Comparison of ENCODE assay signal across 1 cellular context in the genomic region with DNA sequence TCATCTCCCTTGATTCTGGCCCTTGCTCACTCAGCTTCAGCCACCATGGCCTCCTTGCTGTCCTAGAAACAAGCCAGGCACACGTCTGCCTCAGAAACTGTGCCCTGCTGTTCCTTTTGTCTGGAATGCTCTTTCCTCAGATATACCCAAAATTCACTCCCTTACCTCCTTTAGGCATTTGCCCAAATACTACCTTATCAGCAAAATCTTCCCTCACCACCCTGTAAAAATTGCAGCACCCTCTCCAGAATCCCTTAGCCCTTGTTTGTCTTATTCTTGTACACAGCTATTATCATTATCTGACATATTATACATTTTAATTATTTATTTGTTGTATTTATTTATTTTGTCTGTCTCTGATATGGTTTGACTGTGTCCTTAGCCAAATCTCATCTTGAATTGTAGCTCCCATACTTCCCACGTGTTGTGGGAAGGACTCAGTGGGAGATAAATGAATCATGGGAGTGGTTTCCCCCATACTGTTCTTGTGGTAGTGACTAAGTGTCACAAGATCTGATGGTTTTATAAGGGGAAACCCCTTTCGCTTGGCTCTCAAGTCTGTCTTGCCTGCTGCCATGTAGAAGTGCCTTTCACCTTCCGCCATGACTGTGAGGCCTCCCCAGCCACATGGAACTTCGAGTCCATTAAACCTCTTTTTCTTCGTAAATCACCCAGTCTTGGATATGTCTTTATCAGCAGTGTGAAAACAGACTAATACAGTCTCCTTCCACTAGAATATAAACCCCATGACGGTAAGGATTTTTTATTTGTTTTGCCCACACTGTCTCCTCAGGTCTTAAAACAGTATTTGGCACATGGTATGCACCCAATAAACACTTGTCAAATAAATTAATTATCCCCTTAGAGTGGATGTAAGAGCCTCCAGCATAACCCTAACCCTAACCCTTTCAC.
TF ChIP-seq lines count a peak whose summit lies in the region.

No MANE protein-coding gene starts in this region.

TF ChIP-seq in K562, 482 proteins besides CTCF, POLR2A, EP300 and RAD21 (continued from another document and continues in another):
- TF ChIP-seq XRCC3 (IDR thresholded peaks at IDR 0.05) (no peak), FOXK2 (conservative IDR thresholded peaks at IDR 0.05 in 1 of 2, IDR thresholded peaks at IDR 0.05 in 1 of 2; ENCODE audit: low read depth in 2 of 2) (no peak), DIDO1 (tag; IDR thresholded peaks at IDR 0.05; ENCODE audit: low read depth) (no peak), CHD2 (IDR thresholded peaks at IDR 0.05; ENCODE audit: low read depth, low read length) (no peak), NR2F6 (CRISPR knock-in tag; IDR thresholded peaks at IDR 0.05) (no peak), NONO (IDR thresholded peaks at IDR 0.05; ENCODE audit: low read depth in 2 of 2, low read length in 1 of 2) (no peak), SMARCB1 (IDR thresholded peaks at IDR 0.05; ENCODE audit: insufficient read length, low read depth) (no peak), ZNF175 (CRISPR knock-in tag; IDR thresholded peaks at IDR 0.05; ENCODE audit: low read depth) (peak; percentile 91), CEBPG (CRISPR knock-in tag; IDR thresholded peaks at IDR 0.05) (no peak), CEBPG (tag; conservative IDR thresholded peaks at IDR 0.05 in 1 of 2, IDR thresholded peaks at IDR 0.05 in 1 of 2) (no peak), BHLHE40 (IDR thresholded peaks at IDR 0.05; ENCODE audit: low read length) (no peak), NFXL1 (CRISPR knock-in tag; IDR thresholded peaks at IDR 0.05) (no peak), ZNF274 (IDR thresholded peaks at IDR 0.05; ENCODE audit: borderline replicate concordance, low read depth, low read length) (no peak), ZNF507 (tag; conservative IDR thresholded peaks at IDR 0.05) (no peak), ZNF224 (CRISPR knock-in tag; IDR thresholded peaks at IDR 0.05) (no peak), ATF1 (CRISPR knock-in tag; IDR thresholded peaks at IDR 0.05) (no peak), ATF1 (tag; IDR thresholded peaks at IDR 0.05) (no peak), NFE2L1 (tag; IDR thresholded peaks at IDR 0.05; ENCODE audit: borderline replicate concordance, low read depth) (no peak), ETV6 (IDR thresholded peaks at IDR 0.05; ENCODE audit: borderline replicate concordance in 1 of 2, low read depth in 2 of 2, low read length in 1 of 2) (no peak), ETV6 (CRISPR knock-in tag; IDR thresholded peaks at IDR 0.05; ENCODE audit: borderline replicate concordance) (no peak), TAL1 (IDR thresholded peaks at IDR 0.05) (no peak), CCAR2 (IDR thresholded peaks at IDR 0.05; ENCODE audit: low read depth, low read length) (no peak), ELF1 (tag; IDR thresholded peaks at IDR 0.05) (0 out of 2 replicates have a peak, but pooled peaks have one; percentile 27), POLR2AphosphoS5 (IDR thresholded peaks at IDR 0.05; ENCODE audit: control insufficient read depth, insufficient read depth, low read depth, low read length) (no peak), TBP (optimal IDR thresholded peaks at IDR 0.05; ENCODE audit: low read depth, low read length) (no peak), ZFP36 (IDR thresholded peaks at IDR 0.05; ENCODE audit: low read depth, low read length, partially characterized antibody) (peak; percentile 3)
- TF ChIP-seq, protein P1, sequence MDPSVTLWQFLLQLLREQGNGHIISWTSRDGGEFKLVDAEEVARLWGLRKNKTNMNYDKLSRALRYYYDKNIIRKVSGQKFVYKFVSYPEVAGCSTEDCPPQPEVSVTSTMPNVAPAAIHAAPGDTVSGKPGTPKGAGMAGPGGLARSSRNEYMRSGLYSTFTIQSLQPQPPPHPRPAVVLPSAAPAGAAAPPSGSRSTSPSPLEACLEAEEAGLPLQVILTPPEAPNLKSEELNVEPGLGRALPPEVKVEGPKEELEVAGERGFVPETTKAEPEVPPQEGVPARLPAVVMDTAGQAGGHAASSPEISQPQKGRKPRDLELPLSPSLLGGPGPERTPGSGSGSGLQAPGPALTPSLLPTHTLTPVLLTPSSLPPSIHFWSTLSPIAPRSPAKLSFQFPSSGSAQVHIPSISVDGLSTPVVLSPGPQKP (CRISPR knock-in tag; IDR thresholded peaks at IDR 0.05) = no peak
- TF ChIP-seq, protein P2, sequence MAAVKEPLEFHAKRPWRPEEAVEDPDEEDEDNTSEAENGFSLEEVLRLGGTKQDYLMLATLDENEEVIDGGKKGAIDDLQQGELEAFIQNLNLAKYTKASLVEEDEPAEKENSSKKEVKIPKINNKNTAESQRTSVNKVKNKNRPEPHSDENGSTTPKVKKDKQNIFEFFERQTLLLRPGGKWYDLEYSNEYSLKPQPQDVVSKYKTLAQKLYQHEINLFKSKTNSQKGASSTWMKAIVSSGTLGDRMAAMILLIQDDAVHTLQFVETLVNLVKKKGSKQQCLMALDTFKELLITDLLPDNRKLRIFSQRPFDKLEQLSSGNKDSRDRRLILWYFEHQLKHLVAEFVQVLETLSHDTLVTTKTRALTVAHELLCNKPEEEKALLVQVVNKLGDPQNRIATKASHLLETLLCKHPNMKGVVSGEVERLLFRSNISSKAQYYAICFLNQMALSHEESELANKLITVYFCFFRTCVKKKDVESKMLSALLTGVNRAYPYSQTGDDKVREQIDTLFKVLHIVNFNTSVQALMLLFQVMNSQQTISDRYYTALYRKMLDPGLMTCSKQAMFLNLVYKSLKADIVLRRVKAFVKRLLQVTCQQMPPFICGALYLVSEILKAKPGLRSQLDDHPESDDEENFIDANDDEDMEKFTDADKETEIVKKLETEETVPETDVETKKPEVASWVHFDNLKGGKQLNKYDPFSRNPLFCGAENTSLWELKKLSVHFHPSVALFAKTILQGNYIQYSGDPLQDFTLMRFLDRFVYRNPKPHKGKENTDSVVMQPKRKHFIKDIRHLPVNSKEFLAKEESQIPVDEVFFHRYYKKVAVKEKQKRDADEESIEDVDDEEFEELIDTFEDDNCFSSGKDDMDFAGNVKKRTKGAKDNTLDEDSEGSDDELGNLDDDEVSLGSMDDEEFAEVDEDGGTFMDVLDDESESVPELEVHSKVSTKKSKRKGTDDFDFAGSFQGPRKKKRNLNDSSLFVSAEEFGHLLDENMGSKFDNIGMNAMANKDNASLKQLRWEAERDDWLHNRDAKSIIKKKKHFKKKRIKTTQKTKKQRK (IDR thresholded peaks at IDR 0.05; ENCODE audit: borderline replicate concordance, low read depth, low read length) = no peak
- TF ChIP-seq, protein P3, sequence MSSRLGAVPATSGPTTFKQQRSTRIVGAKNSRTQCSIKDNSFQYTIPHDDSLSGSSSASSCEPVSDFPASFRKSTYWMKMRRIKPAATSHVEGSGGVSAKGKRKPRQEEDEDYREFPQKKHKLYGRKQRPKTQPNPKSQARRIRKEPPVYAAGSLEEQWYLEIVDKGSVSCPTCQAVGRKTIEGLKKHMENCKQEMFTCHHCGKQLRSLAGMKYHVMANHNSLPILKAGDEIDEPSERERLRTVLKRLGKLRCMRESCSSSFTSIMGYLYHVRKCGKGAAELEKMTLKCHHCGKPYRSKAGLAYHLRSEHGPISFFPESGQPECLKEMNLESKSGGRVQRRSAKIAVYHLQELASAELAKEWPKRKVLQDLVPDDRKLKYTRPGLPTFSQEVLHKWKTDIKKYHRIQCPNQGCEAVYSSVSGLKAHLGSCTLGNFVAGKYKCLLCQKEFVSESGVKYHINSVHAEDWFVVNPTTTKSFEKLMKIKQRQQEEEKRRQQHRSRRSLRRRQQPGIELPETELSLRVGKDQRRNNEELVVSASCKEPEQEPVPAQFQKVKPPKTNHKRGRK (tag; IDR thresholded peaks at IDR 0.05) = no peak
- TF ChIP-seq, protein P4, sequence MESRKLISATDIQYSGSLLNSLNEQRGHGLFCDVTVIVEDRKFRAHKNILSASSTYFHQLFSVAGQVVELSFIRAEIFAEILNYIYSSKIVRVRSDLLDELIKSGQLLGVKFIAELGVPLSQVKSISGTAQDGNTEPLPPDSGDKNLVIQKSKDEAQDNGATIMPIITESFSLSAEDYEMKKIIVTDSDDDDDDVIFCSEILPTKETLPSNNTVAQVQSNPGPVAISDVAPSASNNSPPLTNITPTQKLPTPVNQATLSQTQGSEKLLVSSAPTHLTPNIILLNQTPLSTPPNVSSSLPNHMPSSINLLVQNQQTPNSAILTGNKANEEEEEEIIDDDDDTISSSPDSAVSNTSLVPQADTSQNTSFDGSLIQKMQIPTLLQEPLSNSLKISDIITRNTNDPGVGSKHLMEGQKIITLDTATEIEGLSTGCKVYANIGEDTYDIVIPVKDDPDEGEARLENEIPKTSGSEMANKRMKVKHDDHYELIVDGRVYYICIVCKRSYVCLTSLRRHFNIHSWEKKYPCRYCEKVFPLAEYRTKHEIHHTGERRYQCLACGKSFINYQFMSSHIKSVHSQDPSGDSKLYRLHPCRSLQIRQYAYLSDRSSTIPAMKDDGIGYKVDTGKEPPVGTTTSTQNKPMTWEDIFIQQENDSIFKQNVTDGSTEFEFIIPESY (CRISPR knock-in tag; IDR thresholded peaks at IDR 0.05) = no peak
- TF ChIP-seq, protein P5, sequence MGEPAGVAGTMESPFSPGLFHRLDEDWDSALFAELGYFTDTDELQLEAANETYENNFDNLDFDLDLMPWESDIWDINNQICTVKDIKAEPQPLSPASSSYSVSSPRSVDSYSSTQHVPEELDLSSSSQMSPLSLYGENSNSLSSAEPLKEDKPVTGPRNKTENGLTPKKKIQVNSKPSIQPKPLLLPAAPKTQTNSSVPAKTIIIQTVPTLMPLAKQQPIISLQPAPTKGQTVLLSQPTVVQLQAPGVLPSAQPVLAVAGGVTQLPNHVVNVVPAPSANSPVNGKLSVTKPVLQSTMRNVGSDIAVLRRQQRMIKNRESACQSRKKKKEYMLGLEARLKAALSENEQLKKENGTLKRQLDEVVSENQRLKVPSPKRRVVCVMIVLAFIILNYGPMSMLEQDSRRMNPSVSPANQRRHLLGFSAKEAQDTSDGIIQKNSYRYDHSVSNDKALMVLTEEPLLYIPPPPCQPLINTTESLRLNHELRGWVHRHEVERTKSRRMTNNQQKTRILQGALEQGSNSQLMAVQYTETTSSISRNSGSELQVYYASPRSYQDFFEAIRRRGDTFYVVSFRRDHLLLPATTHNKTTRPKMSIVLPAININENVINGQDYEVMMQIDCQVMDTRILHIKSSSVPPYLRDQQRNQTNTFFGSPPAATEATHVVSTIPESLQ (CRISPR knock-in tag; IDR thresholded peaks at IDR 0.05) = no peak
- TF ChIP-seq, protein P6, sequence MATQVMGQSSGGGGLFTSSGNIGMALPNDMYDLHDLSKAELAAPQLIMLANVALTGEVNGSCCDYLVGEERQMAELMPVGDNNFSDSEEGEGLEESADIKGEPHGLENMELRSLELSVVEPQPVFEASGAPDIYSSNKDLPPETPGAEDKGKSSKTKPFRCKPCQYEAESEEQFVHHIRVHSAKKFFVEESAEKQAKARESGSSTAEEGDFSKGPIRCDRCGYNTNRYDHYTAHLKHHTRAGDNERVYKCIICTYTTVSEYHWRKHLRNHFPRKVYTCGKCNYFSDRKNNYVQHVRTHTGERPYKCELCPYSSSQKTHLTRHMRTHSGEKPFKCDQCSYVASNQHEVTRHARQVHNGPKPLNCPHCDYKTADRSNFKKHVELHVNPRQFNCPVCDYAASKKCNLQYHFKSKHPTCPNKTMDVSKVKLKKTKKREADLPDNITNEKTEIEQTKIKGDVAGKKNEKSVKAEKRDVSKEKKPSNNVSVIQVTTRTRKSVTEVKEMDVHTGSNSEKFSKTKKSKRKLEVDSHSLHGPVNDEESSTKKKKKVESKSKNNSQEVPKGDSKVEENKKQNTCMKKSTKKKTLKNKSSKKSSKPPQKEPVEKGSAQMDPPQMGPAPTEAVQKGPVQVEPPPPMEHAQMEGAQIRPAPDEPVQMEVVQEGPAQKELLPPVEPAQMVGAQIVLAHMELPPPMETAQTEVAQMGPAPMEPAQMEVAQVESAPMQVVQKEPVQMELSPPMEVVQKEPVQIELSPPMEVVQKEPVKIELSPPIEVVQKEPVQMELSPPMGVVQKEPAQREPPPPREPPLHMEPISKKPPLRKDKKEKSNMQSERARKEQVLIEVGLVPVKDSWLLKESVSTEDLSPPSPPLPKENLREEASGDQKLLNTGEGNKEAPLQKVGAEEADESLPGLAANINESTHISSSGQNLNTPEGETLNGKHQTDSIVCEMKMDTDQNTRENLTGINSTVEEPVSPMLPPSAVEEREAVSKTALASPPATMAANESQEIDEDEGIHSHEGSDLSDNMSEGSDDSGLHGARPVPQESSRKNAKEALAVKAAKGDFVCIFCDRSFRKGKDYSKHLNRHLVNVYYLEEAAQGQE (CRISPR knock-in tag; IDR thresholded peaks at IDR 0.05; ENCODE audit: low read depth) = no peak
- TF ChIP-seq, protein P7, sequence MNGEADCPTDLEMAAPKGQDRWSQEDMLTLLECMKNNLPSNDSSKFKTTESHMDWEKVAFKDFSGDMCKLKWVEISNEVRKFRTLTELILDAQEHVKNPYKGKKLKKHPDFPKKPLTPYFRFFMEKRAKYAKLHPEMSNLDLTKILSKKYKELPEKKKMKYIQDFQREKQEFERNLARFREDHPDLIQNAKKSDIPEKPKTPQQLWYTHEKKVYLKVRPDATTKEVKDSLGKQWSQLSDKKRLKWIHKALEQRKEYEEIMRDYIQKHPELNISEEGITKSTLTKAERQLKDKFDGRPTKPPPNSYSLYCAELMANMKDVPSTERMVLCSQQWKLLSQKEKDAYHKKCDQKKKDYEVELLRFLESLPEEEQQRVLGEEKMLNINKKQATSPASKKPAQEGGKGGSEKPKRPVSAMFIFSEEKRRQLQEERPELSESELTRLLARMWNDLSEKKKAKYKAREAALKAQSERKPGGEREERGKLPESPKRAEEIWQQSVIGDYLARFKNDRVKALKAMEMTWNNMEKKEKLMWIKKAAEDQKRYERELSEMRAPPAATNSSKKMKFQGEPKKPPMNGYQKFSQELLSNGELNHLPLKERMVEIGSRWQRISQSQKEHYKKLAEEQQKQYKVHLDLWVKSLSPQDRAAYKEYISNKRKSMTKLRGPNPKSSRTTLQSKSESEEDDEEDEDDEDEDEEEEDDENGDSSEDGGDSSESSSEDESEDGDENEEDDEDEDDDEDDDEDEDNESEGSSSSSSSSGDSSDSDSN (IDR thresholded peaks at IDR 0.05; ENCODE audit: borderline replicate concordance in 1 of 2, low read depth in 2 of 2, low read length in 2 of 2) = no peak
- TF ChIP-seq, protein P8, sequence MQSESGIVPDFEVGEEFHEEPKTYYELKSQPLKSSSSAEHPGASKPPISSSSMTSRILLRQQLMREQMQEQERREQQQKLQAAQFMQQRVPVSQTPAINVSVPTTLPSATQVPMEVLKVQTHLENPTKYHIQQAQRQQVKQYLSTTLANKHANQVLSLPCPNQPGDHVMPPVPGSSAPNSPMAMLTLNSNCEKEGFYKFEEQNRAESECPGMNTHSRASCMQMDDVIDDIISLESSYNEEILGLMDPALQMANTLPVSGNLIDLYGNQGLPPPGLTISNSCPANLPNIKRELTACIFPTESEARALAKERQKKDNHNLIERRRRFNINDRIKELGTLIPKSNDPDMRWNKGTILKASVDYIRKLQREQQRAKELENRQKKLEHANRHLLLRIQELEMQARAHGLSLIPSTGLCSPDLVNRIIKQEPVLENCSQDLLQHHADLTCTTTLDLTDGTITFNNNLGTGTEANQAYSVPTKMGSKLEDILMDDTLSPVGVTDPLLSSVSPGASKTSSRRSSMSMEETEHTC (IDR thresholded peaks at IDR 0.05) = peak; percentile 61; the same call in 1 of the 2 replicates
